ENCODE assay signal across 27 cellular contexts in genomic region chr17:73949903-73950302, GRCh38.
"Had no signal": no experiment of that assay in that cellular context is flagged by ENCODE, and none has a peak within 500 bp of the region (broad histone marks: within the 10 kb centered on the region; RNA-seq: fewer than 3 reads in every experiment).

No MANE protein-coding gene starts in this region.

- H3K9me3 ChIP-seq: esophagus squamous epithelium, gastrocnemius medialis, heart right ventricle, lower lobe of right lung, mucosa of descending colon had no signal

- H3K27ac ChIP-seq: coronary artery, epithelial cell of prostate, esophagus squamous epithelium, gastrocnemius medialis, heart right ventricle, lower lobe of right lung had no signal

- H3K36me3 ChIP-seq: esophagus squamous epithelium, gastrocnemius medialis, heart right ventricle, lower lobe of right lung had no signal

- ATAC-seq: esophagus mucosa, gastrocnemius medialis, heart right ventricle, left cardiac atrium, left ventricle myocardium superior, lower lobe of right lung, mucosa of descending colon had no signal

- FAIRE-seq: colon, endometrium, keratinocyte had no signal

- H3K4me3 Mint-ChIP-seq: immature natural killer cell, mesothelial cell of epicardium, naive B cell had no signal

- H3K36me3 Mint-ChIP-seq: mesothelial cell of epicardium, naive B cell had no signal

- H3K4me3 ChIP-seq: coronary artery, dorsolateral prefrontal cortex, esophagus squamous epithelium, gastrocnemius medialis, heart right ventricle, lower lobe of right lung, mucosa of descending colon had no signal

- DNase-seq: dermis blood vessel endothelial cell; dorsolateral prefrontal cortex; effector CD4-positive, alpha-beta T cell; effector memory CD4-positive, alpha-beta T cell; erythroblast; esophagus squamous epithelium; foreskin fibroblast; foreskin melanocyte; gastrocnemius medialis; glutamatergic neuron; head of caudate nucleus; heart right ventricle; hippocampal formation; immature natural killer cell; left cardiac atrium; left ventricle myocardium superior; lower lobe of right lung; mesenchymal stem cell; mucosa of descending colon; naive B cell had no signal

- H3K27ac Mint-ChIP-seq: immature natural killer cell, mesothelial cell of epicardium had no signal

- H3K9me3 Mint-ChIP-seq: mesothelial cell of epicardium had no signal
